In the genomic region with DNA sequence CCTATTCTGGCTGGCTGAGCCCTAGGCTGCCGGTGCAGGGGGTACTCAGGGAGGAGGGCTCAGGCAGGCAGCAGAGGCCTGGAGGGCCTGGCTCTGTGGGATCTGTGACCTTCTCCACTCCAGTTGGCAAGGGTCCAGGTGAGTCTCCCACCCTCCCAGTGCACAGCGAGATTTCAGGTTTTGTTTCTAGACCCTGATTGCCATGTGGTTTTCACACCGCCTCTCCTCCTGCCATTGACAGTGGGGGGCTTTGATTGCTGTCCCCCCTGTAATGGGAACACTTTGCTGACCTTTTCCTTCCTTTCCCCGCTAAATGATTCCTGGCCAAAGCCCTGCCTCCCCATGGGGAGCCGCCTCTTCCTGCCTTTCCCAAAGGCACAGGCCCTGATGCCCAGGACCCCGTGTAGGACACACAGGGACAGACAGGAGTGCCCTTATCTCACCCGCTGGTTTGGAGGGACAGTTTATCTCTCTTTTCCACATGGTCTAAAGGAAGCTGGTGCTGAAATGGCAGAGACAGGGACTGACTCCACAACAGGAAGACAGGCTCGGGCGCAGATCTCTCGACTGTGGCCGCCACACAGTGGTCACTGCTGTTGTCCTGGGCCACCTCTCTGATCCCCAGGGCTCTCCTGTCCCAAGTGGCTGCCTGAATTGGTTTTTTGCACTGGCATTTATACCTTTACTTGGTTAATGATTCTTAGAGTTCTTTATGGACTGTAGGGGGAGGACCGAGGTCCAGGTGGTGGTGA, we compare ENCODE assay signal across 11 cellular contexts. TPM values are rescaled to one million over a fixed set of nuclear protein-coding genes. Genes with fewer than 3 reads are reported as not detected.
DNase-seq lines count a peak whose midpoint lies in the region; ATAC-seq and TF ChIP-seq lines count a peak whose summit lies in the region.
"Had no signal": no experiment of that assay in that cellular context is flagged by ENCODE, and none has a peak within 500 bp of the region (broad histone marks: within the 10 kb centered on the region; RNA-seq: fewer than 3 reads in every experiment).

No MANE protein-coding gene starts in this region.

- no peak overlapping the region; the same call in 1 of the 2 replicates for H3K27ac Mint-ChIP-seq in GM23338
- H3K27ac Mint-ChIP-seq: HFFc6 had no signal

- H3K4me1 ChIP-seq in GM23338 (ENCODE audit: insufficient read depth) (peaks cover 83% of the 10 kb centered on the region), psoas muscle (peaks cover 32% of the 10 kb centered on the region)

- H2AFZ ChIP-seq in GM23338, result no peak overlapping the region

- H3K27ac ChIP-seq in GM23338 (ENCODE audit: low read depth), result 0 out of 2 replicates have a peak overlapping the region, but pooled peaks have one; percentile 55
- peak overlapping the region; percentile 9; the same call in 1 of the 2 replicates for H3K27ac ChIP-seq in VCaP
- H3K27ac ChIP-seq in psoas muscle, result peak overlapping the region; percentile 16

- H3K9me3 Mint-ChIP-seq in GM23338, result peaks cover 17% of the 10 kb centered on the region

- 77 to 83% (median 81%) methylated on average over 12 of the region's 12 CpGs for WGBS in psoas muscle, 3 donors

- H3K9me2 ChIP-seq in GM23338 (ENCODE audit: insufficient read depth), result no peaks in the 10 kb centered on the region

- H3K79me2 ChIP-seq in GM23338 (replicated peaks; ENCODE audit: insufficient read depth), result peaks cover 100% of the 10 kb centered on the region

- peaks cover 77% of the 10 kb centered on the region for H3K4me1 Mint-ChIP-seq in GM23338

- H3K4me3 ChIP-seq in GM23338, result no peak overlapping the region
- H3K4me3 ChIP-seq in psoas muscle, result no peak overlapping the region

- peaks cover 10% of the 10 kb centered on the region; the same call in 1 of the 2 replicates for H3K36me3 ChIP-seq in GM23338 (ENCODE audit: insufficient read depth)
- H3K36me3 ChIP-seq in psoas muscle (ENCODE audit: insufficient read depth in 1 of 2, low read depth in 1 of 2), result no peaks in the 10 kb centered on the region

- no peak overlapping the region for H3K4me3 Mint-ChIP-seq in GM23338
- H3K4me3 Mint-ChIP-seq: HFFc6 had no signal

- H3F3A ChIP-seq in GM23338 (replicated peaks; ENCODE audit: low read depth), result no peaks in the 10 kb centered on the region

- intact Hi-C loops in left ventricle myocardium superior (cut with micrococcal nuclease), result no loop called here
- intact Hi-C loops in psoas muscle (cut with DNase I), result no loop called here

- H3K27me3 Mint-ChIP-seq in GM23338 (ENCODE audit: insufficient read depth, low read depth, poor library complexity), result peaks cover 12% of the 10 kb centered on the region

- no peaks in the 10 kb centered on the region for H3K9me3 ChIP-seq in psoas muscle

- DNase-seq in GM23338 (ENCODE audit: low spot score) (no peak), left ventricle myocardium superior (peak; percentile 44), psoas muscle (no peak), SKM-1 treated with dmso at 0.1 percent for 144 hours (lab: John Stamatoyannopoulos, UW; ENCODE audit: unreplicated experiment) (no peak), anterior cingulate cortex (lab: John Stamatoyannopoulos, UW) (no peak)
- no peak for DNase-seq in stimulated activated CD4-positive, alpha-beta T cell treated with anti-CD3 and anti-CD28 coated beads, Interleukin-4, amount 100 ng/mL, for 4 hours
- DNase-seq: activated effector memory CD4-positive, alpha-beta T cell treated with Interleukin-2 at 50 U/mL for 16 hours; HFFc6; stimulated activated CD4-positive, alpha-beta T cell treated with anti-CD3 and anti-CD28 coated beads, Interleukin-4, amount 100 ng/mL, for 1 hour had no signal

- H4K20me1 ChIP-seq in GM23338 (replicated peaks; ENCODE audit: insufficient read depth), result peaks cover 42% of the 10 kb centered on the region

- TF ChIP-seq CTCF in GM23338 (conservative IDR thresholded peaks at IDR 0.05; ENCODE audit: low read depth in 2 of 2) (no peak), VCaP (conservative IDR thresholded peaks at IDR 0.05) (no peak), psoas muscle (IDR thresholded peaks at IDR 0.05) (no peak)

- no peak for ATAC-seq in GM23338
- peak; percentile 68 for ATAC-seq in left ventricle myocardium superior
- no peak for ATAC-seq in psoas muscle
- no peak for ATAC-seq in GM21447 (IDR thresholded peaks at IDR 0.05; ENCODE audit: unreplicated experiment)

- H3K27me3 ChIP-seq in GM23338 (ENCODE audit: insufficient read depth) (no peaks in the 10 kb centered on the region), psoas muscle (ENCODE audit: insufficient read depth in 3 of 3, low read length in 2 of 3) (peaks cover 0 to 27% (median 0%) of the 10 kb centered on the region in 3 donors)

- H3K4me2 ChIP-seq in GM23338, result peak overlapping the region; percentile 51

- peaks cover 21% of the 10 kb centered on the region for H3K36me3 Mint-ChIP-seq in GM23338 (ENCODE audit: low read depth)

TF ChIP-seq in GM23338, 12 proteins besides CTCF, POLR2A, EP300 and RAD21:
- TF ChIP-seq ZNF114 (CRISPR knock-in tag; IDR thresholded peaks at IDR 0.05), result no peak
- TF ChIP-seq, protein P1, sequence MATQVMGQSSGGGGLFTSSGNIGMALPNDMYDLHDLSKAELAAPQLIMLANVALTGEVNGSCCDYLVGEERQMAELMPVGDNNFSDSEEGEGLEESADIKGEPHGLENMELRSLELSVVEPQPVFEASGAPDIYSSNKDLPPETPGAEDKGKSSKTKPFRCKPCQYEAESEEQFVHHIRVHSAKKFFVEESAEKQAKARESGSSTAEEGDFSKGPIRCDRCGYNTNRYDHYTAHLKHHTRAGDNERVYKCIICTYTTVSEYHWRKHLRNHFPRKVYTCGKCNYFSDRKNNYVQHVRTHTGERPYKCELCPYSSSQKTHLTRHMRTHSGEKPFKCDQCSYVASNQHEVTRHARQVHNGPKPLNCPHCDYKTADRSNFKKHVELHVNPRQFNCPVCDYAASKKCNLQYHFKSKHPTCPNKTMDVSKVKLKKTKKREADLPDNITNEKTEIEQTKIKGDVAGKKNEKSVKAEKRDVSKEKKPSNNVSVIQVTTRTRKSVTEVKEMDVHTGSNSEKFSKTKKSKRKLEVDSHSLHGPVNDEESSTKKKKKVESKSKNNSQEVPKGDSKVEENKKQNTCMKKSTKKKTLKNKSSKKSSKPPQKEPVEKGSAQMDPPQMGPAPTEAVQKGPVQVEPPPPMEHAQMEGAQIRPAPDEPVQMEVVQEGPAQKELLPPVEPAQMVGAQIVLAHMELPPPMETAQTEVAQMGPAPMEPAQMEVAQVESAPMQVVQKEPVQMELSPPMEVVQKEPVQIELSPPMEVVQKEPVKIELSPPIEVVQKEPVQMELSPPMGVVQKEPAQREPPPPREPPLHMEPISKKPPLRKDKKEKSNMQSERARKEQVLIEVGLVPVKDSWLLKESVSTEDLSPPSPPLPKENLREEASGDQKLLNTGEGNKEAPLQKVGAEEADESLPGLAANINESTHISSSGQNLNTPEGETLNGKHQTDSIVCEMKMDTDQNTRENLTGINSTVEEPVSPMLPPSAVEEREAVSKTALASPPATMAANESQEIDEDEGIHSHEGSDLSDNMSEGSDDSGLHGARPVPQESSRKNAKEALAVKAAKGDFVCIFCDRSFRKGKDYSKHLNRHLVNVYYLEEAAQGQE (IDR thresholded peaks at IDR 0.05; ENCODE audit: unreplicated experiment), result no peak
- no peak for TF ChIP-seq EZH2phosphoT487 (IDR thresholded peaks at IDR 0.05; ENCODE audit: unreplicated experiment)
- TF ChIP-seq ZNF331 (CRISPR knock-in tag; IDR thresholded peaks at IDR 0.05; ENCODE audit: low read depth), result no peak
TF ChIP-seq in GM23338: peak in this region for 0.

RNA-seq across cellular contexts. Expression of a gene that starts 43.4 kb away (rescaled TPM):
- 101 and 121 TPM in 2 replicates for total RNA-seq in GM23338 (2014; rRNA removed; shearing (Covaris generic))
- polyA plus RNA-seq in GM23338 (2016; fragmentation: Nextera tagmentation; extraction: Ambion mirVana) (15.6 and 17.7 TPM in 2 replicates), psoas muscle (1 to 10 TPM; 2.7 to 4.7 (median 4.0) TPM)
- total RNA-seq in left ventricle myocardium superior (25.0 TPM), psoas muscle (1 to 10 TPM; 6.5 to 7.7 (median 7.0) TPM)
